Comparison of ENCODE assay signal across 34 cellular contexts in genomic region chr4:70956570-70957210, GRCh38.
"Had no signal": no experiment of that assay in that cellular context is flagged by ENCODE, and none has a peak within 500 bp of the region (broad histone marks: within the 10 kb centered on the region; RNA-seq: fewer than 3 reads in every experiment).

No MANE protein-coding gene starts in this region.

- H3K27ac Mint-ChIP-seq: activated CD4-positive, alpha-beta T cell treated with anti-CD3 and anti-CD28 coated beads, Interleukin-2, amount 10 ng/mL, durations not matched to agents 7 days and 5 days; activated naive CD4-positive, alpha-beta T cell treated with anti-CD3 and anti-CD28 coated beads for 36 hours; activated naive CD8-positive, alpha-beta T cell treated with anti-CD3 and anti-CD28 coated beads for 36 hours; activated T-helper 1 cell treated with anti-CD3 and anti-CD28 coated beads, Interleukin-12 subunit alpha, Interleukin-12 subunit beta, Interleukin-2, Interleukin-4 antibody, amounts not matched to agents 30 ng/mL and 10 ng/mL and 1 ng/mL, durations not matched to agents 14 hours and 24 hours and 36 hours; natural killer cell treated with Interleukin-12 subunit alpha and Interleukin-12 subunit beta and Interleukin-15 and Interleukin-18, amount 100 ng/mL, for 72 hours; progenitor cell of endocrine pancreas; stimulated activated memory B cell treated with anti-CD40 and anti-IgM and Interleukin-4, amounts not matched to agents 10 μg/mL and 1 μg/mL and 100 μg/mL, for 72 hours; T-helper 1 cell treated with Interleukin-12 subunit alpha and Interleukin-12 subunit beta and Interleukin-4 antibody, amounts not matched to agents 30 μg/mL and 1 μg/mL, for 36 hours had no signal

- H3K4me1 ChIP-seq: adrenal gland, body of pancreas, colonic mucosa, gastrocnemius medialis, stomach had no signal

- H2AFZ ChIP-seq: hepatocyte had no signal

- H3K4me2 ChIP-seq: hepatocyte had no signal

- DNase-seq: activated CD4-positive, alpha-beta T cell treated with anti-CD3 and anti-CD28 coated beads, Interleukin-2, amount 10 ng/mL, durations not matched to agents 7 days and 5 days; activated CD4-positive, CD25-positive, alpha-beta regulatory T cell treated with anti-CD3 and anti-CD28 coated beads, Interleukin-2, amount 50 U/mL, for 72 hours; activated effector memory CD4-positive, alpha-beta T cell treated with anti-CD3 and anti-CD28 coated beads, Interleukin-2, amount 50 U/mL, for 16 hours; activated naive CD4-positive, alpha-beta T cell treated with anti-CD3 and anti-CD28 coated beads for 36 hours; activated naive CD8-positive, alpha-beta T cell treated with anti-CD3 and anti-CD28 coated beads for 36 hours; activated T-cell treated with anti-CD3 and anti-CD28 coated beads for 4 hours; adrenal gland; aorta; body of pancreas; cerebellar nuclear complex; colonic mucosa; dorsolateral prefrontal cortex; effector memory CD4-positive, alpha-beta T cell; gastrocnemius medialis; islet precursor cell; left ventricle myocardium inferior; mucosa of descending colon; ovary; sigmoid colon; small intestine; stimulated activated CD4-positive, alpha-beta T cell treated with anti-CD3 and anti-CD28 coated beads, Interleukin-4, amount 100 ng/mL, for 4 hours; stimulated activated CD8-positive, alpha-beta memory T cell treated with anti-CD3 and anti-CD28 coated beads, Interleukin-4, amount 100 ng/mL, for 48 hours; stomach; T1000; tibial artery; WERI-Rb-1 had no signal

- H3K9me3 ChIP-seq: adrenal gland, body of pancreas, colonic mucosa, gastrocnemius medialis, left ventricle myocardium inferior, mucosa of descending colon, neutrophil, ovary, sigmoid colon, stomach, tibial artery had no signal

- H3K36me3 Mint-ChIP-seq: natural killer cell treated with Interleukin-12 subunit alpha and Interleukin-12 subunit beta and Interleukin-15 and Interleukin-18, amount 100 ng/mL, for 72 hours; stimulated activated memory B cell treated with anti-CD40 and anti-IgM and Interleukin-4, amounts not matched to agents 10 μg/mL and 1 μg/mL and 100 μg/mL, for 72 hours had no signal

- H3K27me3 Mint-ChIP-seq: activated CD4-positive, alpha-beta T cell treated with anti-CD3 and anti-CD28 coated beads, Interleukin-2, amount 10 ng/mL, durations not matched to agents 7 days and 5 days; activated naive CD8-positive, alpha-beta T cell treated with anti-CD3 and anti-CD28 coated beads for 36 hours; natural killer cell treated with Interleukin-12 subunit alpha and Interleukin-12 subunit beta and Interleukin-15 and Interleukin-18, amount 100 ng/mL, for 72 hours; progenitor cell of endocrine pancreas; stimulated activated memory B cell treated with anti-CD40 and anti-IgM and Interleukin-4, amounts not matched to agents 10 μg/mL and 1 μg/mL and 100 μg/mL, for 72 hours had no signal

- H3K36me3 ChIP-seq: colonic mucosa, neutrophil, ovary had no signal

- H3K4me3 Mint-ChIP-seq: activated CD4-positive, alpha-beta T cell treated with anti-CD3 and anti-CD28 coated beads, Interleukin-2, amount 10 ng/mL, durations not matched to agents 7 days and 5 days; activated naive CD4-positive, alpha-beta T cell treated with anti-CD3 and anti-CD28 coated beads for 36 hours; activated naive CD8-positive, alpha-beta T cell treated with anti-CD3 and anti-CD28 coated beads for 36 hours; activated T-helper 1 cell treated with anti-CD3 and anti-CD28 coated beads, Interleukin-12 subunit alpha, Interleukin-12 subunit beta, Interleukin-2, Interleukin-4 antibody, amounts not matched to agents 30 ng/mL and 10 ng/mL and 1 ng/mL, durations not matched to agents 14 hours and 24 hours and 36 hours; natural killer cell treated with Interleukin-12 subunit alpha and Interleukin-12 subunit beta and Interleukin-15 and Interleukin-18, amount 100 ng/mL, for 72 hours; stimulated activated memory B cell treated with anti-CD40 and anti-IgM and Interleukin-4, amounts not matched to agents 10 μg/mL and 1 μg/mL and 100 μg/mL, for 72 hours; T-helper 1 cell treated with Interleukin-12 subunit alpha and Interleukin-12 subunit beta and Interleukin-4 antibody, amounts not matched to agents 30 μg/mL and 1 μg/mL, for 36 hours had no signal

- H3K27me3 ChIP-seq: adrenal gland, body of pancreas, colonic mucosa, dorsolateral prefrontal cortex, gastrocnemius medialis, hepatocyte, neutrophil, ovary, sigmoid colon, stomach, tibial artery had no signal

- H3K4me3 ChIP-seq: adrenal gland, body of pancreas, colonic mucosa, gastrocnemius medialis, hepatocyte, left ventricle myocardium inferior, lung, mucosa of descending colon, ovary, sigmoid colon, stomach had no signal

- H3K9me3 Mint-ChIP-seq: activated CD4-positive, alpha-beta T cell treated with anti-CD3 and anti-CD28 coated beads, Interleukin-2, amount 10 ng/mL, durations not matched to agents 7 days and 5 days; activated naive CD4-positive, alpha-beta T cell treated with anti-CD3 and anti-CD28 coated beads for 36 hours; activated naive CD8-positive, alpha-beta T cell treated with anti-CD3 and anti-CD28 coated beads for 36 hours; activated T-helper 1 cell treated with anti-CD3 and anti-CD28 coated beads, Interleukin-12 subunit alpha, Interleukin-12 subunit beta, Interleukin-2, Interleukin-4 antibody, amounts not matched to agents 30 ng/mL and 10 ng/mL and 1 ng/mL, durations not matched to agents 14 hours and 24 hours and 36 hours; natural killer cell treated with Interleukin-12 subunit alpha and Interleukin-12 subunit beta and Interleukin-15 and Interleukin-18, amount 100 ng/mL, for 72 hours; stimulated activated memory B cell treated with anti-CD40 and anti-IgM and Interleukin-4, amounts not matched to agents 10 μg/mL and 1 μg/mL and 100 μg/mL, for 72 hours; T-helper 1 cell treated with Interleukin-12 subunit alpha and Interleukin-12 subunit beta and Interleukin-4 antibody, amounts not matched to agents 30 μg/mL and 1 μg/mL, for 36 hours had no signal

- ATAC-seq: body of pancreas; gastrocnemius medialis; mucosa of descending colon; natural killer cell treated with Interleukin-12 subunit alpha and Interleukin-12 subunit beta and Interleukin-15 and Interleukin-18, amount 100 ng/mL, for 72 hours; stimulated activated memory B cell treated with anti-CD40 and anti-IgM and Interleukin-4, amounts not matched to agents 10 μg/mL and 1 μg/mL and 100 μg/mL, for 72 hours had no signal

- H3K27ac ChIP-seq: adrenal gland, body of pancreas, colonic mucosa, dorsolateral prefrontal cortex, gastrocnemius medialis, hepatocyte, left ventricle myocardium inferior, neutrophil, ovary, sigmoid colon, stomach, tibial artery, WERI-Rb-1 had no signal
